ENCODE assay signal across 1 cellular context in genomic region chr5:92455011-92455410, GRCh38.
TF ChIP-seq lines count a peak whose summit lies in the region.

No MANE protein-coding gene starts in this region.

TF ChIP-seq in GM12878, 131 proteins besides CTCF, POLR2A, EP300 and RAD21 (continued from another document and continues in another):
- TF ChIP-seq PRDM15 (CRISPR knock-in tag; IDR thresholded peaks at IDR 0.05) (no peak), SMAD1 (IDR thresholded peaks at IDR 0.05; ENCODE audit: low read depth, partially characterized antibody) (no peak), RUNX3 (IDR thresholded peaks at IDR 0.05; ENCODE audit: low read length) (peak; percentile 99), MAX (IDR thresholded peaks at IDR 0.05; ENCODE audit: low read depth, low read length) (no peak), HDGF (IDR thresholded peaks at IDR 0.05) (no peak), CBFB (IDR thresholded peaks at IDR 0.05; ENCODE audit: low read depth) (peak; percentile 74; the same call in 1 of the 2 replicates), NRF1 (conservative IDR thresholded peaks at IDR 0.05; ENCODE audit: low read depth, low read length) (no peak), NFIC (IDR thresholded peaks at IDR 0.05; ENCODE audit: low read depth, low read length) (peak; percentile 92), CREB1 (IDR thresholded peaks at IDR 0.05; ENCODE audit: low read depth) (0 out of 2 replicates have a peak, but pooled peaks have one; percentile 14), RCOR1 (conservative IDR thresholded peaks at IDR 0.05; ENCODE audit: low read depth, low read length) (no peak), KAT2A (conservative IDR thresholded peaks at IDR 0.05; ENCODE audit: control insufficient read depth, low read depth, low read length) (no peak), E2F8 (IDR thresholded peaks at IDR 0.05; ENCODE audit: low read depth, partially characterized antibody) (no peak), PAX8 (IDR thresholded peaks at IDR 0.05) (no peak), RFX5 (IDR thresholded peaks at IDR 0.05; ENCODE audit: low read depth, low read length) (no peak), NR2C1 (IDR thresholded peaks at IDR 0.05) (no peak), KLF5 (IDR thresholded peaks at IDR 0.05; ENCODE audit: partially characterized antibody) (no peak), MXI1 (IDR thresholded peaks at IDR 0.05; ENCODE audit: low read depth, low read length) (0 out of 2 replicates have a peak, but pooled peaks have one; percentile 42), ZNF24 (IDR thresholded peaks at IDR 0.05) (peak; percentile 69; the same call in 1 of the 2 replicates), PAX5 (IDR thresholded peaks at IDR 0.05; ENCODE audit: borderline replicate concordance, low read depth, low read length) (peak; percentile 49; the same call in 1 of the 2 replicates), IKZF1 (conservative IDR thresholded peaks at IDR 0.05) (peak; percentile 70), POLR2AphosphoS2 (IDR thresholded peaks at IDR 0.05; ENCODE audit: low read depth, low read length) (no peak), TCF7 (IDR thresholded peaks at IDR 0.05; ENCODE audit: borderline replicate concordance) (peak; percentile 27; the same call in 1 of the 2 replicates), FOXM1 (IDR thresholded peaks at IDR 0.05; ENCODE audit: low read depth, low read length) (peak; percentile 82; the same call in 1 of the 2 replicates), HDAC2 (IDR thresholded peaks at IDR 0.05) (no peak), ESRRA (IDR thresholded peaks at IDR 0.05; ENCODE audit: low read length) (no peak), ASH2L (IDR thresholded peaks at IDR 0.05; ENCODE audit: borderline replicate concordance, low read depth) (no peak), RBBP5 (conservative IDR thresholded peaks at IDR 0.05) (no peak), MEF2A (IDR thresholded peaks at IDR 0.05; ENCODE audit: insufficient read depth, low read depth, low read length) (peak; percentile 34; the same call in 1 of the 2 replicates), JUNB (IDR thresholded peaks at IDR 0.05) (peak; percentile 53), ZZZ3 (IDR thresholded peaks at IDR 0.05; ENCODE audit: control insufficient read depth, insufficient read length, low read depth) (no peak), CHD1 (IDR thresholded peaks at IDR 0.05; ENCODE audit: low read depth, low read length) (no peak), YBX1 (IDR thresholded peaks at IDR 0.05) (no peak), TARDBP (IDR thresholded peaks at IDR 0.05; ENCODE audit: borderline replicate concordance) (no peak), JUND (IDR thresholded peaks at IDR 0.05; ENCODE audit: low read depth, low read length) (no peak), RAD51 (IDR thresholded peaks at IDR 0.05) (no peak), SRF (IDR thresholded peaks at IDR 0.05; ENCODE audit: low read depth in 2 of 2, low read length in 2 of 2) (no peak), PML (IDR thresholded peaks at IDR 0.05; ENCODE audit: low read length) (0 out of 2 replicates have a peak, but pooled peaks have one; percentile 30), ATF7 (IDR thresholded peaks at IDR 0.05; ENCODE audit: low read depth) (peak; percentile 68), ZNF384 (IDR thresholded peaks at IDR 0.05; ENCODE audit: borderline replicate concordance, low read depth, low read length) (no peak), NFYA (IDR thresholded peaks at IDR 0.05; ENCODE audit: borderline replicate concordance, low read depth, low read length) (no peak), CEBPB (IDR thresholded peaks at IDR 0.05; ENCODE audit: borderline replicate concordance in 1 of 2, low read depth in 2 of 2, low read length in 2 of 2) (no peak)
- TF ChIP-seq, protein P1, sequence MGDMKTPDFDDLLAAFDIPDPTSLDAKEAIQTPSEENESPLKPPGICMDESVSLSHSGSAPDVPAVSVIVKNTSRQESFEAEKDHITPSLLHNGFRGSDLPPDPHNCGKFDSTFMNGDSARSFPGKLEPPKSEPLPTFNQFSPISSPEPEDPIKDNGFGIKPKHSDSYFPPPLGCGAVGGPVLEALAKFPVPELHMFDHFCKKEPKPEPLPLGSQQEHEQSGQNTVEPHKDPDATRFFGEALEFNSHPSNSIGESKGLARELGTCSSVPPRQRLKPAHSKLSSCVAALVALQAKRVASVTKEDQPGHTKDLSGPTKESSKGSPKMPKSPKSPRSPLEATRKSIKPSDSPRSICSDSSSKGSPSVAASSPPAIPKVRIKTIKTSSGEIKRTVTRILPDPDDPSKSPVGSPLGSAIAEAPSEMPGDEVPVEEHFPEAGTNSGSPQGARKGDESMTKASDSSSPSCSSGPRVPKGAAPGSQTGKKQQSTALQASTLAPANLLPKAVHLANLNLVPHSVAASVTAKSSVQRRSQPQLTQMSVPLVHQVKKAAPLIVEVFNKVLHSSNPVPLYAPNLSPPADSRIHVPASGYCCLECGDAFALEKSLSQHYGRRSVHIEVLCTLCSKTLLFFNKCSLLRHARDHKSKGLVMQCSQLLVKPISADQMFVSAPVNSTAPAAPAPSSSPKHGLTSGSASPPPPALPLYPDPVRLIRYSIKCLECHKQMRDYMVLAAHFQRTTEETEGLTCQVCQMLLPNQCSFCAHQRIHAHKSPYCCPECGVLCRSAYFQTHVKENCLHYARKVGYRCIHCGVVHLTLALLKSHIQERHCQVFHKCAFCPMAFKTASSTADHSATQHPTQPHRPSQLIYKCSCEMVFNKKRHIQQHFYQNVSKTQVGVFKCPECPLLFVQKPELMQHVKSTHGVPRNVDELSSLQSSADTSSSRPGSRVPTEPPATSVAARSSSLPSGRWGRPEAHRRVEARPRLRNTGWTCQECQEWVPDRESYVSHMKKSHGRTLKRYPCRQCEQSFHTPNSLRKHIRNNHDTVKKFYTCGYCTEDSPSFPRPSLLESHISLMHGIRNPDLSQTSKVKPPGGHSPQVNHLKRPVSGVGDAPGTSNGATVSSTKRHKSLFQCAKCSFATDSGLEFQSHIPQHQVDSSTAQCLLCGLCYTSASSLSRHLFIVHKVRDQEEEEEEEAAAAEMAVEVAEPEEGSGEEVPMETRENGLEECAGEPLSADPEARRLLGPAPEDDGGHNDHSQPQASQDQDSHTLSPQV (IDR thresholded peaks at IDR 0.05): no peak
- TF ChIP-seq, protein P2, sequence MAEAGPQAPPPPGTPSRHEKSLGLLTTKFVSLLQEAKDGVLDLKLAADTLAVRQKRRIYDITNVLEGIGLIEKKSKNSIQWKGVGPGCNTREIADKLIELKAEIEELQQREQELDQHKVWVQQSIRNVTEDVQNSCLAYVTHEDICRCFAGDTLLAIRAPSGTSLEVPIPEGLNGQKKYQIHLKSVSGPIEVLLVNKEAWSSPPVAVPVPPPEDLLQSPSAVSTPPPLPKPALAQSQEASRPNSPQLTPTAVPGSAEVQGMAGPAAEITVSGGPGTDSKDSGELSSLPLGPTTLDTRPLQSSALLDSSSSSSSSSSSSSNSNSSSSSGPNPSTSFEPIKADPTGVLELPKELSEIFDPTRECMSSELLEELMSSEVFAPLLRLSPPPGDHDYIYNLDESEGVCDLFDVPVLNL (IDR thresholded peaks at IDR 0.05; ENCODE audit: low read depth, low read length): no peak
- TF ChIP-seq, protein P3, sequence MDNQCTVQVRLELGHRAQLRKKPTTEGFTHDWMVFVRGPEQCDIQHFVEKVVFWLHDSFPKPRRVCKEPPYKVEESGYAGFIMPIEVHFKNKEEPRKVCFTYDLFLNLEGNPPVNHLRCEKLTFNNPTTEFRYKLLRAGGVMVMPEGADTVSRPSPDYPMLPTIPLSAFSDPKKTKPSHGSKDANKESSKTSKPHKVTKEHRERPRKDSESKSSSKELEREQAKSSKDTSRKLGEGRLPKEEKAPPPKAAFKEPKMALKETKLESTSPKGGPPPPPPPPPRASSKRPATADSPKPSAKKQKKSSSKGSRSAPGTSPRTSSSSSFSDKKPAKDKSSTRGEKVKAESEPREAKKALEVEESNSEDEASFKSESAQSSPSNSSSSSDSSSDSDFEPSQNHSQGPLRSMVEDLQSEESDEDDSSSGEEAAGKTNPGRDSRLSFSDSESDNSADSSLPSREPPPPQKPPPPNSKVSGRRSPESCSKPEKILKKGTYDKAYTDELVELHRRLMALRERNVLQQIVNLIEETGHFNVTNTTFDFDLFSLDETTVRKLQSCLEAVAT (IDR thresholded peaks at IDR 0.05): peak; percentile 79
- TF ChIP-seq, protein P4, sequence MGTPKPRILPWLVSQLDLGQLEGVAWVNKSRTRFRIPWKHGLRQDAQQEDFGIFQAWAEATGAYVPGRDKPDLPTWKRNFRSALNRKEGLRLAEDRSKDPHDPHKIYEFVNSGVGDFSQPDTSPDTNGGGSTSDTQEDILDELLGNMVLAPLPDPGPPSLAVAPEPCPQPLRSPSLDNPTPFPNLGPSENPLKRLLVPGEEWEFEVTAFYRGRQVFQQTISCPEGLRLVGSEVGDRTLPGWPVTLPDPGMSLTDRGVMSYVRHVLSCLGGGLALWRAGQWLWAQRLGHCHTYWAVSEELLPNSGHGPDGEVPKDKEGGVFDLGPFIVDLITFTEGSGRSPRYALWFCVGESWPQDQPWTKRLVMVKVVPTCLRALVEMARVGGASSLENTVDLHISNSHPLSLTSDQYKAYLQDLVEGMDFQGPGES (IDR thresholded peaks at IDR 0.05): no peak
- TF ChIP-seq, protein P5, sequence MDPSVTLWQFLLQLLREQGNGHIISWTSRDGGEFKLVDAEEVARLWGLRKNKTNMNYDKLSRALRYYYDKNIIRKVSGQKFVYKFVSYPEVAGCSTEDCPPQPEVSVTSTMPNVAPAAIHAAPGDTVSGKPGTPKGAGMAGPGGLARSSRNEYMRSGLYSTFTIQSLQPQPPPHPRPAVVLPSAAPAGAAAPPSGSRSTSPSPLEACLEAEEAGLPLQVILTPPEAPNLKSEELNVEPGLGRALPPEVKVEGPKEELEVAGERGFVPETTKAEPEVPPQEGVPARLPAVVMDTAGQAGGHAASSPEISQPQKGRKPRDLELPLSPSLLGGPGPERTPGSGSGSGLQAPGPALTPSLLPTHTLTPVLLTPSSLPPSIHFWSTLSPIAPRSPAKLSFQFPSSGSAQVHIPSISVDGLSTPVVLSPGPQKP (IDR thresholded peaks at IDR 0.05; ENCODE audit: low read depth, low read length): no peak
